15 cellular contexts compared by ENCODE assay signal in the genomic region with DNA sequence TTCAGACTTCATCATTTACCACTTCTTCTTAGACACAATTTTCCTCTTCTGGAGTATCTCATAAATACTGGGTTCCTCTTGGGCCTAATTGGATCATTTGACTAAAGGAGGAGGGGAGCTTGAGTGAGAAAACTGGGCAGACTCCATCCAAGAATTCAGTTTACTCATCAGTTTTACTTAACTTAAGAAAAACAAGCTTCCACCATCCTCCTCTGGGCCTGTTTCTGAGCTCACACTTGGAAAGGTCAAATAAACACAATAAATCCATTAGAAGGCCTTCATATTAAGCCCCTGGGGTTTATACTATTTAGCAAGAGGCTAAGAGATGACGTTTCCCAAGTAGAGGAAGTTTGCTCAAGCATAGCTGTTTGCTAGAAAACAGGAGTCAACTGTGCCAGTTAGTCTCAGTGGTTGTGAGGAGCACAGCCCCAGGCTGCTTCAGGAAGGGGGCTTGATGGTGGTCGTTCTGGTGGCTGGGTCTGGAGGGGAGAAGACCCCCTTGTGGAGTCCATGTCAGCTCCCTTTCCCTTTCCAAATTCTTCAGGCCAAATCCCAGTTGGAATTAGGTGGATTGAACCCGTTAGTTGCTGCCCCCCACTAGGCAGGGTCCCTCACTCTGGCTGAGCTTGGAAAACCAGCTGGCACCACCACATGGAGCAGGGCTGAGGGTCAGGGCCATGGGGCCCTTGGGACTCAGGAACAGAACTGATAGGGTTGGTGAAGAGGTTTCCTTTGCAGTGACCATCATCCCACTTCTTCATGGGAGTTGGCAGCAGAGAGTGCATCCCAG.
DNase-seq lines count a peak whose midpoint lies in the region; ATAC-seq and TF ChIP-seq lines count a peak whose summit lies in the region.
"Had no signal": no experiment of that assay in that cellular context is flagged by ENCODE, and none has a peak within 500 bp of the region (broad histone marks: within the 10 kb centered on the region; RNA-seq: fewer than 3 reads in every experiment).

No MANE protein-coding gene starts in this region.

- no peaks in the 10 kb centered on the region for H3K36me3 Mint-ChIP-seq in effector memory CD8-positive, alpha-beta T cell (ENCODE audit: insufficient read depth)
- H3K36me3 Mint-ChIP-seq: activated naive CD8-positive, alpha-beta T cell treated with anti-CD3 and anti-CD28 coated beads for 36 hours; naive thymus-derived CD4-positive, alpha-beta T cell had no signal

- TF ChIP-seq EP300 in stomach (IDR thresholded peaks at IDR 0.05), result no peak

- H3K4me1 ChIP-seq in mucosa of descending colon (ENCODE audit: low read depth) (no peaks in the 10 kb centered on the region), stomach (peaks cover 0 to 4% (median 0%) of the 10 kb centered on the region in 4 donors)

- H3K27me3 Mint-ChIP-seq in effector memory CD8-positive, alpha-beta T cell, result peaks cover 22% of the 10 kb centered on the region in 2 donors
- H3K27me3 Mint-ChIP-seq: activated naive CD8-positive, alpha-beta T cell treated with anti-CD3 and anti-CD28 coated beads for 36 hours had no signal

- DNase-seq in MG63 (peak; percentile 66), foreskin fibroblast (peak; percentile 5 to 8), mucosa of descending colon (peak in 1 of 3 donors; percentile 9), stomach (no peak), putamen (ENCODE audit: low spot score) (no peak)
- DNase-seq in effector memory CD8-positive, alpha-beta T cell, result no peak
- DNase-seq: activated B cell treated with CpG ODN at 0.5 μM for 24 hours; activated CD8-positive, alpha-beta memory T cell treated with anti-CD3 and anti-CD28 coated beads, Interleukin-2, amount 50 U/mL, for 48 hours; activated naive CD8-positive, alpha-beta T cell treated with anti-CD3 and anti-CD28 coated beads for 36 hours; erythroblast; naive thymus-derived CD4-positive, alpha-beta T cell; NCI-H345 had no signal

- H3K9me3 Mint-ChIP-seq in effector memory CD8-positive, alpha-beta T cell, result no peaks in the 10 kb centered on the region
- H3K9me3 Mint-ChIP-seq: activated naive CD8-positive, alpha-beta T cell treated with anti-CD3 and anti-CD28 coated beads for 36 hours had no signal

- H3K4me3 ChIP-seq in MG63 (no peak overlapping the region), foreskin fibroblast (ENCODE audit: low read depth in 1 of 2, low read length in 2 of 2) (no peak overlapping the region), mucosa of descending colon (no peak overlapping the region), stomach (no peak overlapping the region)
- H3K4me3 ChIP-seq: skin epidermis had no signal

- H3K4me3 Mint-ChIP-seq in effector memory CD8-positive, alpha-beta T cell, result no peak overlapping the region
- H3K4me3 Mint-ChIP-seq: activated B cell treated with CpG ODN at 0.5 μM for 24 hours; activated naive CD8-positive, alpha-beta T cell treated with anti-CD3 and anti-CD28 coated beads for 36 hours; naive thymus-derived CD4-positive, alpha-beta T cell had no signal

- H3K9me3 ChIP-seq in MG63, result peaks cover 2% of the 10 kb centered on the region
- peaks cover 3% of the 10 kb centered on the region for H3K9me3 ChIP-seq in mucosa of descending colon
- H3K9me3 ChIP-seq in stomach, result no peaks in the 10 kb centered on the region

- TF ChIP-seq POLR2A in stomach (IDR thresholded peaks at IDR 0.05), result no peak

- H3K27ac Mint-ChIP-seq in effector memory CD8-positive, alpha-beta T cell, result no peak overlapping the region
- H3K27ac Mint-ChIP-seq: activated B cell treated with CpG ODN at 0.5 μM for 24 hours; activated naive CD8-positive, alpha-beta T cell treated with anti-CD3 and anti-CD28 coated beads for 36 hours; naive thymus-derived CD4-positive, alpha-beta T cell had no signal

- TF ChIP-seq CTCF in foreskin fibroblast (IDR thresholded peaks at IDR 0.05; ENCODE audit: low read depth, low read length), result no peak
- TF ChIP-seq CTCF in mucosa of descending colon (IDR thresholded peaks at IDR 0.05), result no peak
- no peak for TF ChIP-seq CTCF in stomach (IDR thresholded peaks at IDR 0.05)

- peak overlapping the region; percentile 16 to 68 (median 58) for H3K27ac ChIP-seq in stomach

- H3K36me3 ChIP-seq in MG63, result no peaks in the 10 kb centered on the region
- H3K36me3 ChIP-seq in mucosa of descending colon (ENCODE audit: low read depth), result no peaks in the 10 kb centered on the region
- no peaks in the 10 kb centered on the region for H3K36me3 ChIP-seq in stomach

- 33 to 45% (median 37%) methylated on average over 3 of the region's 3 CpGs for WGBS in stomach, 5 donors

- H3K27me3 ChIP-seq in MG63 (no peaks in the 10 kb centered on the region; the same call in 1 of the 2 replicates), stomach (no peaks in the 10 kb centered on the region)

- H3K4me1 Mint-ChIP-seq in effector memory CD8-positive, alpha-beta T cell (ENCODE audit: low read depth in 2 of 2), result no peaks in the 10 kb centered on the region
- H3K4me1 Mint-ChIP-seq: activated B cell treated with CpG ODN at 0.5 μM for 24 hours; activated naive CD8-positive, alpha-beta T cell treated with anti-CD3 and anti-CD28 coated beads for 36 hours; naive thymus-derived CD4-positive, alpha-beta T cell had no signal

- peak; percentile 61 for ATAC-seq in mucosa of descending colon
- ATAC-seq in GM21576 (IDR thresholded peaks at IDR 0.05; ENCODE audit: unreplicated experiment), result no peak
- ATAC-seq in effector memory CD8-positive, alpha-beta T cell (replicated peaks), result no peak
- no peak for ATAC-seq in GM18868 (IDR thresholded peaks at IDR 0.05; ENCODE audit: unreplicated experiment)
- ATAC-seq: naive thymus-derived CD4-positive, alpha-beta T cell had no signal

- intact Hi-C loops in mucosa of descending colon (cut with DNase I, micrococcal nuclease) (no loop called here), stomach (cut with DNase I; ENCODE audit: low total_unique reads) (no loop called here)

Comparison
In these comparisons a context has a peak if more than half of its experiments do, and no peak if none do; other contexts are left out.
1. DNase-seq: peak in MG63 (single experiment) and foreskin fibroblast (2 of 2); none in stomach (single experiment), effector memory CD8-positive, alpha-beta T cell (0 of 3) and putamen (single experiment).